Comparison of ENCODE assay signal across 16 cellular contexts in the genomic region with DNA sequence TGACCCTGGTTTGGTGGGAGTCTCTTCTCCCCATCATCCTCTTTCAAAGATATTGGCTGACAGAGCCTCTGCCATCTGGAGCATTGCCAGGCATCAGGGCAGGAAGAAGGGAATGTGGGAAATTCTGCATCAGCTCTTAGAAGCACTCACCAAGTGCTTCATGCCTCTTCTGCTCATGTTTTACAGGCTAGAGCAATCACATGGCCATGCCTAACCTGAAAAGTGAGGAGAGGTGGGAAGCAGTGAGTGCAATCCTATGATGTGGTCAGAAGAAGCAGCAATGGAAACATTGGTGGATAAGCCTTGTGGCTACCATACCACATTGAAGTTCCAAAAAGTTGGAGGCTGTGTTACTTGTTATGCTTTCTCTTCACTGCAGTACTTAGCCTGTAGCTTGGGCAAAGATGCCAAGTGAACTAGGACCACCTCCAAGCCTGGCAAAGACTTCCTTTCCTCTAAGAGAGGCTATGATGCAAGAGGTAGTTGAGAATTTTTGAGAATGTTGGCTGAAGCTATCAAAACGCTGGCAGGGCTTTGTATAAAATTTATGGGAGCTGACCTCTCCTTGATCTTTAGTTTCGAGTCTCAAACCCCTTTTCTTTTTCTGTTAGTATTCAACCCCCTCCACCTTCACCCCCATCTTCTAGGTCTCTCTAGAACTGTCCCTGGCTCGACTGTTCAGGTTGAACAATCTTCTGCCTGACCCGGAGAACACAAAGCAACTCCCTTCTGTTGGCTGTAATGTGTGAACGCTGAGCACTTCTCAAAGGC.
A peak's percentile ranks its signal among the peaks of the same experiment; 100 is the strongest.
DNase-seq lines count a peak whose midpoint lies in the region; ATAC-seq and FAIRE-seq lines count a peak whose summit lies in the region.
"Had no signal": no experiment of that assay in that cellular context is flagged by ENCODE, and none has a peak within 500 bp of the region (broad histone marks: within the 10 kb centered on the region; RNA-seq: fewer than 3 reads in every experiment).

No MANE protein-coding gene starts in this region.

- no peak for ATAC-seq in HG02938 (IDR thresholded peaks at IDR 0.05; ENCODE audit: unreplicated experiment)

- H3K4me1 ChIP-seq in adipocyte (ENCODE audit: control insufficient read depth, insufficient read depth, low read length) (peaks cover 13% of the 10 kb centered on the region), skeletal muscle tissue (ENCODE audit: control insufficient read depth in 3 of 3, insufficient read depth in 3 of 3, low read length in 3 of 3) (peaks cover 11 to 19% (median 15%) of the 10 kb centered on the region in 3 donors)
- H3K4me1 ChIP-seq: BLaER1 had no signal

- H3K27ac ChIP-seq in skeletal muscle tissue (ENCODE audit: low read depth, low read length), result no peak overlapping the region
- H3K27ac ChIP-seq: BLaER1, epithelial cell of prostate, WERI-Rb-1 had no signal

- DNase-seq in EH (ENCODE audit: low read depth) (peak; percentile 22), adipocyte (ENCODE audit: low read depth) (peak; percentile 22), islet precursor cell (peak; percentile 13), GF-D8 (lab: John Stamatoyannopoulos, UW) (no peak), NCI-H2107 treated with DMSO at 0.1 percent for 48 hours (lab: John Stamatoyannopoulos, UW; ENCODE audit: unreplicated experiment) (no peak), HTR-8/SVneo (ENCODE audit: insufficient read length, low spot score) (no peak)
- DNase-seq: NCI-H1694 treated with DMSO at 0.1 percent for 48 hours, posterior cingulate gyrus, WERI-Rb-1 had no signal

- no peak for FAIRE-seq in HTR-8/SVneo (lab: Jason Lieb, UNC)
- FAIRE-seq: RCC 7860 had no signal

- H3K9me3 ChIP-seq in adipocyte (ENCODE audit: control insufficient read depth, low read length) (no peaks in the 10 kb centered on the region), skeletal muscle tissue (ENCODE audit: control insufficient read depth in 3 of 3, low read length in 3 of 3) (no peaks in the 10 kb centered on the region)
- H3K9me3 ChIP-seq: BLaER1, colonic mucosa, heart right ventricle had no signal

- H3K4me3 ChIP-seq in adipocyte (ENCODE audit: low read length), result no peak overlapping the region
- peak overlapping the region in 2 of 3 donors; percentile 15 to 27 for H3K4me3 ChIP-seq in skeletal muscle tissue (ENCODE audit: low read length in 3 of 3)
- H3K4me3 ChIP-seq: BLaER1, colonic mucosa, heart right ventricle had no signal

- H3K36me3 ChIP-seq in adipocyte (ENCODE audit: control insufficient read depth, insufficient read depth, low read length, severe bottlenecking), result no peaks in the 10 kb centered on the region
- no peaks in the 10 kb centered on the region for H3K36me3 ChIP-seq in skeletal muscle tissue (ENCODE audit: control insufficient read depth in 3 of 3, insufficient read depth in 3 of 3, low read length in 3 of 3)
- H3K36me3 ChIP-seq: BLaER1, colonic mucosa, heart right ventricle, WERI-Rb-1 had no signal

- H3K9ac ChIP-seq in adipocyte (ENCODE audit: low read length) (no peak overlapping the region), skeletal muscle tissue (ENCODE audit: low read depth in 1 of 3, low read length in 3 of 3) (no peak overlapping the region)
- H3K9ac ChIP-seq: BLaER1 had no signal

- H3K27me3 ChIP-seq in adipocyte (replicated peaks; ENCODE audit: control insufficient read depth, insufficient read depth, low read length), result peaks cover 20% of the 10 kb centered on the region
- no peaks in the 10 kb centered on the region for H3K27me3 ChIP-seq in skeletal muscle tissue (ENCODE audit: control insufficient read depth in 3 of 3, insufficient read depth in 3 of 3, low read length in 3 of 3)
- H3K27me3 ChIP-seq: BLaER1, colonic mucosa, heart right ventricle had no signal

Comparison
In these comparisons a context has a peak if more than half of its experiments do, and no peak if none do; other contexts are left out.
1. DNase-seq: peak in EH (single experiment), adipocyte (single experiment) and islet precursor cell (single experiment); none in GF-D8 (single experiment), NCI-H2107 treated with DMSO at 0.1 percent for 48 hours (single experiment) and HTR-8/SVneo (single experiment).